19 cellular contexts compared by ENCODE assay signal in genomic region chr6:43511824-43512415, GRCh38. TPM values are rescaled to one million over a fixed set of nuclear protein-coding genes. Genes with fewer than 3 reads are reported as not detected.
A peak's percentile ranks its signal among the peaks of the same experiment; 100 is the strongest.
DNase-seq lines count a peak whose midpoint lies in the region; ATAC-seq and TF ChIP-seq lines count a peak whose summit lies in the region.
"Had no signal": no experiment of that assay in that cellular context is flagged by ENCODE, and none has a peak within 500 bp of the region (broad histone marks: within the 10 kb centered on the region; RNA-seq: fewer than 3 reads in every experiment).

No MANE protein-coding gene starts in this region.

- peaks cover 9 to 13% of the 10 kb centered on the region in 2 donors for H3K27me3 Mint-ChIP-seq in CD4-positive, alpha-beta memory T cell

- peaks cover 38% of the 10 kb centered on the region for H3K4me1 ChIP-seq in CD4-positive, alpha-beta memory T cell (ENCODE audit: insufficient read depth, low read length)
- H3K4me1 ChIP-seq in neuronal stem cell (ENCODE audit: control insufficient read depth in 2 of 2, insufficient read depth in 1 of 2, low read depth in 1 of 2, low read length in 2 of 2) (peaks cover 12 to 15% of the 10 kb centered on the region in 2 donors), sigmoid colon (peaks cover 0 to 45% (median 42%) of the 10 kb centered on the region in 4 donors), body of pancreas (peaks cover 42% of the 10 kb centered on the region)
- H3K4me1 ChIP-seq: SJCRH30 had no signal

- H3K9ac ChIP-seq in neuronal stem cell (ENCODE audit: low read depth, low read length, poor library complexity), result peak overlapping the region; percentile 13
- H3K9ac ChIP-seq: KMS-11 had no signal

- H3K4me1 Mint-ChIP-seq in CD4-positive, alpha-beta memory T cell, result peaks cover 26 to 57% (median 38%) of the 10 kb centered on the region in 4 donors

- peak overlapping the region in 4 of 7 donors; percentile 30 to 77 (median 70) for H3K27ac Mint-ChIP-seq in CD4-positive, alpha-beta memory T cell
- H3K27ac Mint-ChIP-seq: activated CD4-positive, alpha-beta memory T cell treated with anti-CD3 and anti-CD28 coated beads for 36 hours; T-helper 1 cell treated with Interleukin-12 subunit alpha and Interleukin-12 subunit beta and Interleukin-4 antibody, amounts not matched to agents 30 μg/mL and 1 μg/mL, for 36 hours had no signal

- no peak overlapping the region for H2AK5ac ChIP-seq in neuronal stem cell (ENCODE audit: low read depth, low read length)

- no peak overlapping the region for H2BK12ac ChIP-seq in neuronal stem cell (ENCODE audit: low read length)

- WGBS in neuronal stem cell (ENCODE audit: extremely low coverage in 2 of 2, insufficient read length in 2 of 2, insufficient replicate concordance in 1 of 2), 2 donors, result no CpG with 5 or more reads among the region's 11 CpGs
- 91 to 95% methylated on average over 11 of the region's 11 CpGs for WGBS in sigmoid colon, 2 donors
- 78 to 89% methylated on average over 11 of the region's 11 CpGs for WGBS in body of pancreas, 2 donors

- no peak overlapping the region for H3K4ac ChIP-seq in neuronal stem cell (ENCODE audit: low read length)

- H3K4me3 Mint-ChIP-seq in CD4-positive, alpha-beta memory T cell, result peak overlapping the region in 5 of 8 donors; percentile 17 to 71 (median 32)
- H3K4me3 Mint-ChIP-seq: activated CD4-positive, alpha-beta memory T cell treated with anti-CD3 and anti-CD28 coated beads for 36 hours; T-helper 1 cell treated with Interleukin-12 subunit alpha and Interleukin-12 subunit beta and Interleukin-4 antibody, amounts not matched to agents 30 μg/mL and 1 μg/mL, for 36 hours had no signal

- H3K14ac ChIP-seq in neuronal stem cell (ENCODE audit: low read length), result no peak overlapping the region

- no peaks in the 10 kb centered on the region for H3K9me3 Mint-ChIP-seq in CD4-positive, alpha-beta memory T cell
- H3K9me3 Mint-ChIP-seq: activated CD4-positive, alpha-beta memory T cell treated with anti-CD3 and anti-CD28 coated beads for 36 hours; T-helper 1 cell treated with Interleukin-12 subunit alpha and Interleukin-12 subunit beta and Interleukin-4 antibody, amounts not matched to agents 30 μg/mL and 1 μg/mL, for 36 hours had no signal

- H2BK5ac ChIP-seq in neuronal stem cell (ENCODE audit: low read length), result no peak overlapping the region

- CTCF ChIA-PET in CD4-positive, alpha-beta memory T cell (lab: Charles Lee; ENCODE audit: partially characterized antibody), result no interaction called here

- H2BK15ac ChIP-seq in neuronal stem cell (ENCODE audit: low read length), result no peak overlapping the region

- no peak overlapping the region for H2AFZ ChIP-seq in neuronal stem cell (ENCODE audit: low read length)
- H2AFZ ChIP-seq: PC-9 had no signal

- TF ChIP-seq POLR2A in sigmoid colon (IDR thresholded peaks at IDR 0.05) (no peak), body of pancreas (IDR thresholded peaks at IDR 0.05) (no peak)

- H3K4me2 ChIP-seq in neuronal stem cell (ENCODE audit: insufficient read depth, low read length, poor library complexity, severe bottlenecking), result no peak overlapping the region
- H3K4me2 ChIP-seq: KMS-11, PC-9 had no signal

- no peak overlapping the region for H2BK120ac ChIP-seq in neuronal stem cell (ENCODE audit: low read depth, low read length)

- no peak overlapping the region for H4K8ac ChIP-seq in neuronal stem cell (ENCODE audit: low read depth, low read length)

- TF ChIP-seq CTCF in sigmoid colon (IDR thresholded peaks at IDR 0.05) (no peak), body of pancreas (IDR thresholded peaks at IDR 0.05) (no peak)

- H3K27ac ChIP-seq in CD4-positive, alpha-beta memory T cell (ENCODE audit: low read depth, low read length), result no peak overlapping the region
- no peak overlapping the region for H3K27ac ChIP-seq in neuronal stem cell (replicated peaks; ENCODE audit: low read length)
- no peak overlapping the region for H3K27ac ChIP-seq in sigmoid colon
- H3K27ac ChIP-seq in body of pancreas, result no peak overlapping the region
- H3K27ac ChIP-seq: gastrocnemius medialis, KMS-11, PC-9, SJCRH30 had no signal

- DNase-seq in CD4-positive, alpha-beta memory T cell, result no peak
- DNase-seq in KBM-7 (peak; percentile 23), Right ventricle myocardium superior (peak; percentile 72), neuronal stem cell (ENCODE audit: low spot score) (no peak), sigmoid colon (no peak), body of pancreas (no peak)
- DNase-seq: activated CD4-positive, alpha-beta memory T cell treated with anti-CD3 and anti-CD28 coated beads for 36 hours; activated gamma-delta T cell; gastrocnemius medialis; kidney glomerular epithelial cell; NCI-H187 treated with DMSO at 0.1 percent for 48 hours; NCI-H345; PC-9; SJCRH30 had no signal

- POLR2A ChIA-PET in CD4-positive, alpha-beta memory T cell (lab: Charles Lee; ENCODE audit: partially characterized antibody), result interaction anchor here (1.8 to 2.7 kb wide), 2 partner anchors 18 to 34 kb away, joined by 6 to 15 read pairs; partner anchors contain the start of gene TJAP1

- no peak overlapping the region for H3K18ac ChIP-seq in neuronal stem cell (ENCODE audit: low read length)

- H3K9me3 ChIP-seq in CD4-positive, alpha-beta memory T cell (ENCODE audit: control insufficient read depth in 1 of 2, low read length in 2 of 2), result no peaks in the 10 kb centered on the region
- H3K9me3 ChIP-seq in neuronal stem cell (replicated peaks in 1 of 2; ENCODE audit: control insufficient read depth in 2 of 2, insufficient read depth in 1 of 2, low read depth in 1 of 2, low read length in 2 of 2), result no peaks in the 10 kb centered on the region
- H3K9me3 ChIP-seq in sigmoid colon, result no peaks in the 10 kb centered on the region
- no peaks in the 10 kb centered on the region for H3K9me3 ChIP-seq in body of pancreas
- H3K9me3 ChIP-seq: gastrocnemius medialis, SJCRH30 had no signal

- H3K23ac ChIP-seq in neuronal stem cell (ENCODE audit: low read depth, low read length, poor library complexity), result no peak overlapping the region

- in situ Hi-C loops in KBM-7 (cut with MboI; ENCODE audit: low pct_unique_long_range_greater_than_20kb, low sequenced_read_pairs), result no loop called here

- H3K4me3 ChIP-seq in CD4-positive, alpha-beta memory T cell (ENCODE audit: low read length in 2 of 2), result no peak overlapping the region
- H3K4me3 ChIP-seq in neuronal stem cell (ENCODE audit: low read length in 2 of 2) (no peak overlapping the region), sigmoid colon (no peak overlapping the region), body of pancreas (no peak overlapping the region)
- H3K4me3 ChIP-seq: gastrocnemius medialis, PC-9, SJCRH30 had no signal

- peaks cover 11% of the 10 kb centered on the region for H3K27me3 ChIP-seq in CD4-positive, alpha-beta memory T cell (ENCODE audit: insufficient read depth, low read length)
- H3K27me3 ChIP-seq in neuronal stem cell (ENCODE audit: control insufficient read depth in 3 of 3, insufficient read depth in 3 of 3, low read depth in 1 of 3, low read length in 3 of 3) (peaks cover 7 to 17% (median 9%) of the 10 kb centered on the region in 3 experiments), sigmoid colon (peaks cover 0 to 14% (median 0%) of the 10 kb centered on the region in 3 donors), body of pancreas (no peaks in the 10 kb centered on the region)
- H3K27me3 ChIP-seq: SJCRH30 had no signal

- peaks cover 34% of the 10 kb centered on the region for H3K36me3 ChIP-seq in CD4-positive, alpha-beta memory T cell (ENCODE audit: insufficient read depth, low read length)
- H3K36me3 ChIP-seq in neuronal stem cell (replicated peaks in 1 of 2; ENCODE audit: control insufficient read depth in 2 of 2, insufficient read depth in 2 of 2, low read length in 2 of 2) (peaks cover 39 to 52% of the 10 kb centered on the region in 2 donors), sigmoid colon (peaks cover 24 to 49% (median 32%) of the 10 kb centered on the region in 4 donors), body of pancreas (replicated peaks in 1 of 2; ENCODE audit: insufficient read depth in 1 of 2, low read depth in 2 of 2) (peaks cover 3 to 20% of the 10 kb centered on the region in 2 donors)
- H3K36me3 ChIP-seq: SJCRH30 had no signal

- ATAC-seq in Right ventricle myocardium superior (ENCODE audit: poor library complexity) (peak; percentile 56), GM19395 (IDR thresholded peaks at IDR 0.05; ENCODE audit: unreplicated experiment) (no peak), body of pancreas (no peak), GM19397 (IDR thresholded peaks at IDR 0.05; ENCODE audit: unreplicated experiment) (no peak)
- ATAC-seq: gastrocnemius medialis had no signal

- intact Hi-C loops in CD4-positive, alpha-beta memory T cell (cut with micrococcal nuclease), result loop anchor here (10.0 kb wide), 1 partner anchor 267 kb away; the partner anchor contains the start of gene TTBK1
- intact Hi-C loops in Right ventricle myocardium superior (cut with DNase I) (loop anchor here (10.0 kb wide), 1 partner anchor 247 kb away; no protein-coding TSS in a partner anchor), sigmoid colon (cut with DNase I) (loop anchor here (10.0 kb wide), 1 partner anchor 337 kb away; the partner anchor contains the start of gene SRF), body of pancreas (cut with DNase I) (no loop called here)

- no peak overlapping the region for H4K91ac ChIP-seq in neuronal stem cell (ENCODE audit: low read depth, low read length, poor library complexity)

- peaks cover 11% of the 10 kb centered on the region for H3K79me1 ChIP-seq in neuronal stem cell (ENCODE audit: low read depth, low read length)

- H3K36me3 Mint-ChIP-seq in CD4-positive, alpha-beta memory T cell, result peaks cover 28 to 54% of the 10 kb centered on the region in 2 donors

- no peak for TF ChIP-seq EP300 in sigmoid colon (IDR thresholded peaks at IDR 0.05)

RNA-seq across cellular contexts. Expression of gene LRRC73, which starts 1.8 kb away (rescaled TPM):
- under 1 TPM; 0.55 to 0.67 TPM for total RNA-seq in CD4-positive, alpha-beta memory T cell
- not detected for polyA plus RNA-seq in CD4-positive, alpha-beta memory T cell
- 1.4 TPM for total RNA-seq in Right ventricle myocardium superior
- 0.92 TPM for polyA plus RNA-seq in neuronal stem cell (2013, experiment 1 of 2)
- 0.98 TPM for polyA plus RNA-seq in neuronal stem cell (2013, experiment 2 of 2)
- total RNA-seq in sigmoid colon, result 1 to 10 TPM in 2 of 4 donors, under 1 TPM in 2; 0.33 to 1.1 (median 0.72) TPM
- polyA plus RNA-seq in sigmoid colon, result under 1 TPM in 1 of 3 donors, not detected in 2; 0.47 TPM
- total RNA-seq in body of pancreas, result not detected
- total RNA-seq: gastrocnemius medialis had no signal

RNA-seq across cellular contexts. Expression of gene YIPF3, which starts 4.8 kb away (rescaled TPM):
- total RNA-seq in CD4-positive, alpha-beta memory T cell, result 10 to 100 TPM; 74.8 to 82.9 TPM
- 10 to 100 TPM; 82.2 to 94.7 TPM for polyA plus RNA-seq in CD4-positive, alpha-beta memory T cell
- total RNA-seq in Right ventricle myocardium superior (64.0 TPM), sigmoid colon (10 to 100 TPM; 58.4 to 74.2 (median 66.0) TPM), body of pancreas (100 to 1,000 TPM in 1 of 2 donors, 10 to 100 TPM in 1; 79.4 to 122 TPM)
- 77.3 TPM for polyA plus RNA-seq in neuronal stem cell (2013, experiment 1 of 2)
- 75.2 TPM for polyA plus RNA-seq in neuronal stem cell (2013, experiment 2 of 2)
- polyA plus RNA-seq in sigmoid colon, result 10 to 100 TPM; 35.4 to 93.6 (median 42.6) TPM

RNA-seq across cellular contexts. Expression of gene POLR1C, which starts 5.0 kb away (rescaled TPM):
- 10 to 100 TPM; 42.5 to 47.7 TPM for total RNA-seq in CD4-positive, alpha-beta memory T cell
- polyA plus RNA-seq in CD4-positive, alpha-beta memory T cell, result 10 to 100 TPM; 14.4 to 21.9 TPM
- total RNA-seq in Right ventricle myocardium superior, result 15.6 TPM
- polyA plus RNA-seq in neuronal stem cell (2013, experiment 1 of 2), result 23.4 TPM
- 22.0 TPM for polyA plus RNA-seq in neuronal stem cell (2013, experiment 2 of 2)
- 10 to 100 TPM; 11.9 to 25.5 (median 19.1) TPM for total RNA-seq in sigmoid colon
- 10 to 100 TPM; 12.6 to 39.5 (median 14.3) TPM for polyA plus RNA-seq in sigmoid colon
- 10 to 100 TPM; 19.1 to 20.2 TPM for total RNA-seq in body of pancreas

RNA-seq across cellular contexts. Expression of gene TJAP1, which starts 34.5 kb away (rescaled TPM):
- total RNA-seq in CD4-positive, alpha-beta memory T cell, result 10 to 100 TPM; 52.0 to 54.4 TPM
- polyA plus RNA-seq in CD4-positive, alpha-beta memory T cell, result 10 to 100 TPM in 1 of 2 donors, 1 to 10 TPM in 1; 7.3 to 12.1 TPM
- total RNA-seq in Right ventricle myocardium superior (20.5 TPM), sigmoid colon (10 to 100 TPM; 14.8 to 27.1 (median 23.6) TPM), body of pancreas (10 to 100 TPM; 16.9 to 47.5 TPM)
- polyA plus RNA-seq in neuronal stem cell (2013, experiment 1 of 2), result 30.3 TPM
- polyA plus RNA-seq in neuronal stem cell (2013, experiment 2 of 2), result 28.9 TPM
- 10 to 100 TPM in 1 of 3 donors, 1 to 10 TPM in 2; 3.0 to 20.0 (median 9.0) TPM for polyA plus RNA-seq in sigmoid colon

RNA-seq across cellular contexts. Expression of gene DLK2, which starts 56.6 kb away (rescaled TPM):
- under 1 TPM; 0.33 to 0.49 TPM for total RNA-seq in CD4-positive, alpha-beta memory T cell
- polyA plus RNA-seq in CD4-positive, alpha-beta memory T cell, result 1 to 10 TPM; 1.2 to 1.4 TPM
- 1.0 TPM for total RNA-seq in Right ventricle myocardium superior
- polyA plus RNA-seq in neuronal stem cell (2013, experiment 1 of 2), result 1.5 TPM
- polyA plus RNA-seq in neuronal stem cell (2013, experiment 2 of 2), result 1.8 TPM
- not detected for total RNA-seq in sigmoid colon
- under 1 TPM in 1 of 3 donors, not detected in 2; 0.64 TPM for polyA plus RNA-seq in sigmoid colon
- total RNA-seq in body of pancreas, result not detected
- total RNA-seq: subcutaneous adipose tissue had no signal

Comparison
In these comparisons a context has a peak if more than half of its experiments do, and no peak if none do; other contexts are left out.
1. DNase-seq: peak in KBM-7 (single experiment) and Right ventricle myocardium superior (single experiment); none in CD4-positive, alpha-beta memory T cell (0 of 5), neuronal stem cell (single experiment), sigmoid colon (single experiment) and body of pancreas (0 of 4).